In genomic region chr10:29532256-29532878, GRCh38 we compare ENCODE assay signal across 19 cellular contexts.
DNase-seq lines count a peak whose midpoint lies in the region; ATAC-seq, FAIRE-seq and TF ChIP-seq lines count a peak whose summit lies in the region.
"Had no signal": no experiment of that assay in that cellular context is flagged by ENCODE, and none has a peak within 500 bp of the region (broad histone marks: within the 10 kb centered on the region; RNA-seq: fewer than 3 reads in every experiment).

No MANE protein-coding gene starts in this region.

- no peak overlapping the region for H3K4me3 ChIP-seq in IMR-90 (ENCODE audit: insufficient read depth, low read depth, low read length)
- H3K4me3 ChIP-seq in gastrocnemius medialis: no peak overlapping the region
- no peak overlapping the region for H3K4me3 ChIP-seq in osteoblast (ENCODE audit: insufficient read depth, low read length)
- H3K4me3 ChIP-seq: K562, Peyer's patch had no signal

- CTCF ChIA-PET in IMR-90 (lab: Yijun Ruan, JAX): no interaction called here

- TF ChIP-seq CTCF in IMR-90 (conservative IDR thresholded peaks at IDR 0.05; ENCODE audit: low read depth, low read length): no peak
- TF ChIP-seq CTCF in nephron progenitor cell (IDR thresholded peaks at IDR 0.05): no peak
- TF ChIP-seq CTCF in gastrocnemius medialis (IDR thresholded peaks at IDR 0.05 in 4 of 5, conservative IDR thresholded peaks at IDR 0.05 in 1 of 5): no peak
- no peak for TF ChIP-seq CTCF in osteoblast (IDR thresholded peaks at IDR 0.05; ENCODE audit: extremely low read depth, low read depth, low read length)

- H2AK9ac ChIP-seq in IMR-90 (replicated peaks; ENCODE audit: low read depth, low read length, poor library complexity): no peak overlapping the region

- no peak overlapping the region for H2BK15ac ChIP-seq in IMR-90 (ENCODE audit: low read depth, low read length)

- no peak overlapping the region; the same call in 1 of the 2 replicates for H2AK5ac ChIP-seq in IMR-90 (ENCODE audit: low read depth, low read length)

- H4K8ac ChIP-seq in IMR-90 (ENCODE audit: low read depth in 2 of 2, low read length in 2 of 2): no peak overlapping the region

- H3K23ac ChIP-seq in IMR-90 (ENCODE audit: low read depth, low read length): no peak overlapping the region

- H2AFZ ChIP-seq in IMR-90 (replicated peaks; ENCODE audit: low read length, poor library complexity) (no peak overlapping the region), osteoblast (ENCODE audit: low read length) (no peak overlapping the region)

- no peak overlapping the region for H4K91ac ChIP-seq in IMR-90 (ENCODE audit: insufficient read depth, low read depth, low read length)

- H2BK5ac ChIP-seq in IMR-90 (ENCODE audit: low read depth, low read length, poor library complexity, severe bottlenecking): no peak overlapping the region

- H4K20me1 ChIP-seq in IMR-90 (ENCODE audit: insufficient read depth, low read length): peaks cover 13% of the 10 kb centered on the region; the same call in 1 of the 2 replicates
- H4K20me1 ChIP-seq in osteoblast (ENCODE audit: insufficient read depth, low read length): no peaks in the 10 kb centered on the region

- ATAC-seq in IMR-90 (ENCODE audit: low read depth): no peak
- peak; percentile 53 for ATAC-seq in esophagus mucosa
- no peak for ATAC-seq in gastrocnemius medialis
- ATAC-seq: K562 had no signal

- H3K4me1 ChIP-seq in IMR-90 (ENCODE audit: control insufficient read depth, insufficient read depth, low read length) (peaks cover 2% of the 10 kb centered on the region; the same call in 1 of the 2 replicates), gastrocnemius medialis (peaks cover 65 to 73% of the 10 kb centered on the region in 2 donors), osteoblast (ENCODE audit: insufficient read depth, low read length) (peaks cover 32% of the 10 kb centered on the region)

- H3K4me1 Mint-ChIP-seq in nephron progenitor cell: peaks cover 43% of the 10 kb centered on the region

- H3K36me3 Mint-ChIP-seq in nephron progenitor cell (ENCODE audit: low read depth): peaks cover 46% of the 10 kb centered on the region

- H2BK20ac ChIP-seq in IMR-90 (ENCODE audit: low read depth, low read length): no peak overlapping the region

- DNase-seq in IMR-90: no peak
- DNase-seq in nephron progenitor cell: no peak
- peak in 1 of 2 donors; percentile 21 for DNase-seq in gastrocnemius medialis
- DNase-seq in osteoblast (ENCODE audit: insufficient read length, low spot score, missing footprints): no peak
- DNase-seq in RCC 7860 (ENCODE audit: low spot score): no peak
- no peak for DNase-seq in 8988T
- DNase-seq: ACHN; C1 segment of cervical spinal cord; CD8-positive, alpha-beta memory T cell; H7; NCI-H1105; NCI-H2081 treated with DMSO at 0.1 percent for 48 hours; NCI-H446 treated with DMSO at 0.1 percent for 48 hours; Peyer's patch; Right ventricle myocardium superior had no signal

- WGBS in IMR-90 (ENCODE audit: extremely low coverage in 2 of 2, insufficient read length in 1 of 2), 2 experiments: 97% methylated on average over 13 of the region's 19 CpGs; no CpG with 5 or more reads in 1 of the 2 experiments

- no peak overlapping the region for H3K27ac ChIP-seq in IMR-90 (ENCODE audit: insufficient read depth, low read length)
- H3K27ac ChIP-seq in gastrocnemius medialis: peak overlapping the region; percentile 82 to 90 (median 87)
- H3K27ac ChIP-seq in osteoblast (ENCODE audit: low read depth, low read length): no peak overlapping the region
- H3K27ac ChIP-seq: Peyer's patch had no signal

- no peak for FAIRE-seq in RCC 7860 (lab: Jason Lieb, UNC)
- FAIRE-seq: D721Med, GM12891, K562 had no signal

- H2BK120ac ChIP-seq in IMR-90 (ENCODE audit: low read depth, low read length): no peak overlapping the region

- TSS peak; percentile 54 for BruUV-seq in IMR-90 (replicated peaks; lab: Mats Ljungman, UMichigan)

- no peaks in the 10 kb centered on the region for H3K9me3 Mint-ChIP-seq in nephron progenitor cell
- H3K9me3 Mint-ChIP-seq: CD8-positive, alpha-beta memory T cell had no signal

- H3K4me3 Mint-ChIP-seq in nephron progenitor cell: no peak overlapping the region
- H3K4me3 Mint-ChIP-seq: CD8-positive, alpha-beta memory T cell had no signal

- no peak overlapping the region for H3K14ac ChIP-seq in IMR-90 (replicated peaks; ENCODE audit: low read depth, low read length)

- no peaks in the 10 kb centered on the region for H3K9me3 ChIP-seq in IMR-90 (ENCODE audit: control insufficient read depth, insufficient read depth, low read length)
- no peaks in the 10 kb centered on the region for H3K9me3 ChIP-seq in gastrocnemius medialis
- no peaks in the 10 kb centered on the region for H3K9me3 ChIP-seq in osteoblast (ENCODE audit: low read depth, low read length)
- H3K9me3 ChIP-seq: Peyer's patch had no signal

- no peak overlapping the region for H3K9ac ChIP-seq in IMR-90 (ENCODE audit: low read depth, low read length)

- H3K36me3 ChIP-seq in IMR-90 (ENCODE audit: control insufficient read depth, insufficient read depth, low read length) (peaks cover 21% of the 10 kb centered on the region), gastrocnemius medialis (peaks cover 0 to 64% of the 10 kb centered on the region in 2 donors), osteoblast (ENCODE audit: insufficient read depth, low read length) (no peaks in the 10 kb centered on the region)

- peaks cover 8% of the 10 kb centered on the region for H3K79me2 ChIP-seq in osteoblast (ENCODE audit: insufficient read depth, low read length)

- peaks cover 15% of the 10 kb centered on the region for H3K9me1 ChIP-seq in IMR-90 (ENCODE audit: insufficient read depth, low read length)

- H3K4me2 ChIP-seq in IMR-90 (ENCODE audit: low read depth, low read length) (no peak overlapping the region), osteoblast (ENCODE audit: insufficient read depth, low read length) (no peak overlapping the region)

- peaks cover 3 to 38% of the 10 kb centered on the region in 2 experiments; a peak in 2 of 4 replicates for H3K79me1 ChIP-seq in IMR-90 (ENCODE audit: low read depth in 1 of 2, low read length in 2 of 2)

- TF ChIP-seq RAD21 in IMR-90 (IDR thresholded peaks at IDR 0.05; ENCODE audit: low read length): no peak

- H3K27ac Mint-ChIP-seq in nephron progenitor cell: peak overlapping the region; percentile 39
- H3K27ac Mint-ChIP-seq: CD8-positive, alpha-beta memory T cell had no signal

- POLR2A ChIA-PET in IMR-90 (lab: Charles Lee; ENCODE audit: unreplicated experiment): no interaction called here

- H3K27me3 ChIP-seq in IMR-90 (ENCODE audit: control insufficient read depth, insufficient read depth, low read length): no peaks in the 10 kb centered on the region
- no peaks in the 10 kb centered on the region for H3K27me3 ChIP-seq in gastrocnemius medialis
- H3K27me3 ChIP-seq in osteoblast (ENCODE audit: insufficient read depth, low read length): no peaks in the 10 kb centered on the region
- H3K27me3 ChIP-seq: Peyer's patch had no signal

- intact Hi-C loops in IMR-90 (cut with micrococcal nuclease): loop anchor here (10.0 kb wide), 1 partner anchor 322 kb away; no protein-coding TSS in a partner anchor
- intact Hi-C loops in gastrocnemius medialis (cut with DNase I; ENCODE audit: low total_unique reads): loop anchor here (5.0 kb wide), 1 partner anchor 60 kb away; no protein-coding TSS in a partner anchor

- no peak overlapping the region for H3K18ac ChIP-seq in IMR-90 (ENCODE audit: low read depth, low read length)

- no peak overlapping the region for H3K4ac ChIP-seq in IMR-90 (ENCODE audit: low read depth, low read length)

- dilution Hi-C loops in IMR-90 (cut with HindIII; ENCODE audit: low sequenced_read_pairs, unreplicated experiment): no loop called here

- H4K5ac ChIP-seq in IMR-90 (ENCODE audit: low read depth, low read length): no peak overlapping the region

- no peak overlapping the region for H3K56ac ChIP-seq in IMR-90 (ENCODE audit: extremely low read depth, insufficient read depth, low read length)

- no peak for TF ChIP-seq POLR2A in IMR-90 (IDR thresholded peaks at IDR 0.05; ENCODE audit: low read depth, low read length)
- TF ChIP-seq POLR2A in gastrocnemius medialis (IDR thresholded peaks at IDR 0.05): no peak

- in situ Hi-C loops in IMR-90 (cut with MboI; ENCODE audit: low sequenced_read_pairs): no loop called here
- in situ Hi-C loops in gastrocnemius medialis (cut with MboI; ENCODE audit: low sequenced_read_pairs in 4 of 4): no loop called here

- no peaks in the 10 kb centered on the region for H3K27me3 Mint-ChIP-seq in nephron progenitor cell (ENCODE audit: low read depth, poor library complexity)
- H3K27me3 Mint-ChIP-seq: CD8-positive, alpha-beta memory T cell had no signal

TF ChIP-seq in IMR-90, 13 proteins besides CTCF, POLR2A, EP300 and RAD21:
- no peak for TF ChIP-seq ELK1 (IDR thresholded peaks at IDR 0.05; ENCODE audit: borderline replicate concordance, low read depth, low read length)
- no peak for TF ChIP-seq MAFK (IDR thresholded peaks at IDR 0.05; ENCODE audit: low read depth, low read length)
TF ChIP-seq in IMR-90: peak in this region for 0.

Comparison
In these comparisons a context has a peak if more than half of its experiments do, and no peak if none do; other contexts are left out.
1. H3K27ac ChIP-seq: peak in gastrocnemius medialis (4 of 4); none in IMR-90 (single experiment) and osteoblast (single experiment).